8 cellular contexts compared by ENCODE assay signal in the genomic region with DNA sequence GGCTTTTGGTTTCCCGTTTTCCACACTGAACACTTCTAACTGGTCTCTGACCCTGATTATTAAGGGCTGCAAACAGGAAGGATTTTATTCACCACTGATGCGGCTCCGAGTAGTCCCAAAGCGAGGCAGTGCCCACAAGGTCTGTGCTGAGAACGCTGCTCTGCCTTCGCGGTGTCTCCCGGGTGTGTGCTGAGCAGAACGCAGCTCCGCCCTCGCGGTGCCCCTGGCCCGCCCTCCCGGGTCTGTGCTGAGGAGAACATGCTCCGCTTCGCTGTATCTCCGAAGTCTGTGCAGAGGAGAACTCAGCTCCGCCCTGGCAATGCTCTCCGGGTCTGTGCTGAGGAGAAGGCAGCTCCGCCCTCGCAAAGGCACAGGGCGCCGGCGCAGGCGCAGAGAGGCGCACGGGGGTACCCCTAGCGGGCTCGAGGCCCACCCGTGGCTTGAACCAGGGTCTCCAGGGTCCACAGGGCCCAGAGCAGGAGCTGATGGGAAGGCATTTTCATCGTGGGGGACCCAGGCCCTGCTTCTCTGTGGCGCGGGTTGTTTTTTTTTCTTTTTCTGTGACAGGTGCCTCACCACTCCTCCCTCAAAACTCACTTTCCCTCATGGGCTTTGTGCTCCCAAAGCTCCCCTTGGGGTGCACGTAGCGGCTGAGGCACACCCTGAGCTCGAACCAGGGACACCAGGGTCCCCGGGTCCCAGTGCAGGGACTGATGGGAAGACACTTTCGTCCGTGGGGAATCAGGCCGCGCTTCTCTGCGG.
DNase-seq lines count a peak whose midpoint lies in the region; ATAC-seq and TF ChIP-seq lines count a peak whose summit lies in the region.
"Not testable (repeated sequence)": the region's sequence is repeated elsewhere in the genome, so short reads cannot be mapped to it uniquely, and the experiment has no call there.

No MANE protein-coding gene starts in this region.

- intact Hi-C loops in left colon (cut with DNase I, micrococcal nuclease), result not testable (repeated sequence)

- POLR2A ChIA-PET in T-cell (lab: Charles Lee), result not testable (repeated sequence)

- H3K27ac Mint-ChIP-seq in T-cell, result peak overlapping the region in 1 of 2 donors; percentile 57
- not testable (repeated sequence) for H3K27ac Mint-ChIP-seq in activated T-cell treated with anti-CD3 and anti-CD28 coated beads, Interleukin-2, amount 50 U/mL, for 72 hours; stimulated activated naive CD8-positive, alpha-beta T cell treated with anti-CD3 and anti-CD28 coated beads, Interleukin-15, amount 100 ng/mL, for 72 hours

- CTCF ChIA-PET in T-cell (lab: Charles Lee), result not testable (repeated sequence)

- H3K4me1 Mint-ChIP-seq in T-cell; activated T-cell treated with anti-CD3 and anti-CD28 coated beads, Interleukin-2, amount 50 U/mL, for 72 hours (ENCODE audit: low read depth); stimulated activated naive CD8-positive, alpha-beta T cell treated with anti-CD3 and anti-CD28 coated beads, Interleukin-15, amount 100 ng/mL, for 72 hours: not testable (repeated sequence)

- H3K36me3 Mint-ChIP-seq in T-cell; activated T-cell treated with anti-CD3 and anti-CD28 coated beads, Interleukin-2, amount 50 U/mL, for 72 hours (ENCODE audit: insufficient read depth in 2 of 2): not testable (repeated sequence)

- ATAC-seq in T-cell (replicated peaks in 1 of 4), result peak; percentile 61 to 77 (median 71)
- ATAC-seq in activated T-cell treated with anti-CD3 and anti-CD28 coated beads, Interleukin-2, amount 50 U/mL, for 72 hours (replicated peaks in 1 of 2), result peak; percentile 62 to 70
- ATAC-seq in left colon, result peak; percentile 73
- ATAC-seq in stimulated activated naive CD8-positive, alpha-beta T cell treated with anti-CD3 and anti-CD28 coated beads, Interleukin-15, amount 100 ng/mL, for 72 hours, result peak; percentile 73

- DNase-seq in ELF-1 (ENCODE audit: low read depth, low spot score), result peak; percentile 21
- DNase-seq in HT-29 (ENCODE audit: low spot score), result peak; percentile 34
- DNase-seq in T-cell, result peak; percentile 67 to 97 (median 89)
- peak; percentile 83 to 87 for DNase-seq in activated T-cell treated with anti-CD3 and anti-CD28 coated beads, Interleukin-2, amount 50 U/mL, for 72 hours
- DNase-seq in coronary artery (ENCODE audit: low spot score), result peak; percentile 38
- DNase-seq in left colon, result peak; percentile 76 to 90
- DNase-seq in smooth muscle cell of the brain vasculature (ENCODE audit: low read depth, low spot score), result peak; percentile 18
- peak; percentile 82 to 93 for DNase-seq in stimulated activated naive CD8-positive, alpha-beta T cell treated with anti-CD3 and anti-CD28 coated beads, Interleukin-15, amount 100 ng/mL, for 72 hours

- H3K4me3 Mint-ChIP-seq in T-cell, result peak overlapping the region; percentile 52 to 97 (median 62)
- H3K4me3 Mint-ChIP-seq in activated T-cell treated with anti-CD3 and anti-CD28 coated beads, Interleukin-2, amount 50 U/mL, for 72 hours, result peak overlapping the region; percentile 59 to 87
- H3K4me3 Mint-ChIP-seq in stimulated activated naive CD8-positive, alpha-beta T cell treated with anti-CD3 and anti-CD28 coated beads, Interleukin-15, amount 100 ng/mL, for 72 hours, result peak overlapping the region; percentile 78 to 84

- not testable (repeated sequence) for H3K9me3 Mint-ChIP-seq in T-cell; activated T-cell treated with anti-CD3 and anti-CD28 coated beads, Interleukin-2, amount 50 U/mL, for 72 hours; stimulated activated naive CD8-positive, alpha-beta T cell treated with anti-CD3 and anti-CD28 coated beads, Interleukin-15, amount 100 ng/mL, for 72 hours

- TF ChIP-seq CTCF in coronary artery (IDR thresholded peaks at IDR 0.05), result not testable (repeated sequence)

- H3K27me3 Mint-ChIP-seq in T-cell; activated T-cell treated with anti-CD3 and anti-CD28 coated beads, Interleukin-2, amount 50 U/mL, for 72 hours (ENCODE audit: low read depth); stimulated activated naive CD8-positive, alpha-beta T cell treated with anti-CD3 and anti-CD28 coated beads, Interleukin-15, amount 100 ng/mL, for 72 hours: not testable (repeated sequence)

- H3K27ac ChIP-seq in coronary artery, result peak overlapping the region in 1 of 2 donors; percentile 74

- peak overlapping the region; percentile 60 for H3K4me3 ChIP-seq in coronary artery

Comparison
In these comparisons a context has a peak if more than half of its experiments do, and no peak if none do; other contexts are left out.
1. DNase-seq: peak in every context shown above with its lines; median percentile 89 in T-cell; 88 in stimulated activated naive CD8-positive, alpha-beta T cell treated with anti-CD3 and anti-CD28 coated beads, Interleukin-15, amount 100 ng/mL, for 72 hours; 85 in activated T-cell treated with anti-CD3 and anti-CD28 coated beads, Interleukin-2, amount 50 U/mL, for 72 hours; 83 in left colon; 38 in coronary artery; 34 in HT-29; 21 in ELF-1; 18 in smooth muscle cell of the brain vasculature.